25 cellular contexts compared by ENCODE assay signal in genomic region chr11:69135420-69136363, GRCh38. TPM values are rescaled to one million over a fixed set of nuclear protein-coding genes. Genes with fewer than 3 reads are reported as not detected.
DNase-seq lines count a peak whose midpoint lies in the region; ATAC-seq, FAIRE-seq and TF ChIP-seq lines count a peak whose summit lies in the region.
"Had no signal": no experiment of that assay in that cellular context is flagged by ENCODE, and none has a peak within 500 bp of the region (broad histone marks: within the 10 kb centered on the region; RNA-seq: fewer than 3 reads in every experiment).

No MANE protein-coding gene starts in this region.

- intact Hi-C loops in kidney (cut with DNase I), result no loop called here

- no peak overlapping the region for H2AFZ ChIP-seq in OCI-LY3 (ENCODE audit: low read depth, low read length)

- H3K36me3 ChIP-seq in OCI-LY3 (replicated peaks; ENCODE audit: low read depth, low read length) (peaks cover 56% of the 10 kb centered on the region), kidney (ENCODE audit: control insufficient read depth in 1 of 2, insufficient read depth in 2 of 2, low read length in 2 of 2) (no peaks in the 10 kb centered on the region), WERI-Rb-1 (no peaks in the 10 kb centered on the region)
- H3K36me3 ChIP-seq: brain microvascular endothelial cell, colonic mucosa, left lung had no signal

- TF ChIP-seq CTCF in OCI-LY3 (IDR thresholded peaks at IDR 0.05; ENCODE audit: low read depth, low read length), result no peak
- TF ChIP-seq CTCF in kidney (IDR thresholded peaks at IDR 0.05; ENCODE audit: borderline replicate concordance, extremely low read depth, insufficient read depth), result no peak
- no peak for TF ChIP-seq CTCF in WERI-Rb-1 (IDR thresholded peaks at IDR 0.05; ENCODE audit: low read depth, low read length)

- H3K27me3 ChIP-seq in OCI-LY3 (ENCODE audit: low read depth, low read length) (no peaks in the 10 kb centered on the region), WERI-Rb-1 (ENCODE audit: insufficient read depth, low read depth, severe bottlenecking) (no peaks in the 10 kb centered on the region)
- H3K27me3 ChIP-seq: brain microvascular endothelial cell, colonic mucosa, left lung had no signal

- H3K4me1 Mint-ChIP-seq in activated T-cell treated with anti-CD3 and anti-CD28 coated beads, Interleukin-2, amount 50 U/mL, for 72 hours (ENCODE audit: low read depth), result peaks cover 25% of the 10 kb centered on the region
- H3K4me1 Mint-ChIP-seq in stimulated activated naive B cell treated with anti-CD40 and anti-IgM and Interleukin-4, amounts not matched to agents 10 μg/mL and 1 μg/mL and 100 μg/mL, for 72 hours, result peaks cover 13 to 31% of the 10 kb centered on the region in 2 donors
- H3K4me1 Mint-ChIP-seq in T-cell, result peaks cover 7 to 18% (median 13%) of the 10 kb centered on the region in 3 donors
- H3K4me1 Mint-ChIP-seq: nephron had no signal

- H3K9me3 Mint-ChIP-seq in activated T-cell treated with anti-CD3 and anti-CD28 coated beads, Interleukin-2, amount 50 U/mL, for 72 hours, result peaks cover 5 to 7% of the 10 kb centered on the region in 2 donors
- peaks cover 12 to 13% of the 10 kb centered on the region in 2 donors for H3K9me3 Mint-ChIP-seq in stimulated activated naive B cell treated with anti-CD40 and anti-IgM and Interleukin-4, amounts not matched to agents 10 μg/mL and 1 μg/mL and 100 μg/mL, for 72 hours
- peaks cover 0 to 5% (median 4%) of the 10 kb centered on the region in 3 donors for H3K9me3 Mint-ChIP-seq in T-cell

- H3K27ac Mint-ChIP-seq in activated T-cell treated with anti-CD3 and anti-CD28 coated beads, Interleukin-2, amount 50 U/mL, for 72 hours, result no peak overlapping the region
- peak overlapping the region; percentile 79 for H3K27ac Mint-ChIP-seq in stimulated activated naive B cell treated with anti-CD40 and anti-IgM and Interleukin-4, amounts not matched to agents 10 μg/mL and 1 μg/mL and 100 μg/mL, for 72 hours
- no peak overlapping the region for H3K27ac Mint-ChIP-seq in T-cell
- H3K27ac Mint-ChIP-seq: activated CD4-positive, alpha-beta memory T cell treated with anti-CD3 and anti-CD28 coated beads for 36 hours; endodermal cell; HFFc6; nephron; progenitor cell of endocrine pancreas had no signal

- no peak overlapping the region for H3K9ac ChIP-seq in OCI-LY3 (ENCODE audit: low read length)
- no peak overlapping the region for H3K9ac ChIP-seq in kidney (ENCODE audit: low read length in 2 of 2)

- peak; percentile 26 to 27 for ATAC-seq in activated T-cell treated with anti-CD3 and anti-CD28 coated beads, Interleukin-2, amount 50 U/mL, for 72 hours (replicated peaks in 1 of 2)
- peak; percentile 28 to 41 for ATAC-seq in stimulated activated naive B cell treated with anti-CD40 and anti-IgM and Interleukin-4, amounts not matched to agents 10 μg/mL and 1 μg/mL and 100 μg/mL, for 72 hours (replicated peaks)
- ATAC-seq in T-cell (replicated peaks in 1 of 4), result no peak
- ATAC-seq: HepG2, left lung had no signal

- H3K27ac ChIP-seq in OCI-LY3 (ENCODE audit: low read length), result peak overlapping the region; percentile 82
- no peak overlapping the region for H3K27ac ChIP-seq in kidney (ENCODE audit: low read depth in 2 of 2, low read length in 2 of 2)
- no peak overlapping the region for H3K27ac ChIP-seq in WERI-Rb-1
- H3K27ac ChIP-seq: brain microvascular endothelial cell, colonic mucosa, left lung had no signal

- H3K9me3 ChIP-seq in OCI-LY3 (ENCODE audit: insufficient read depth, low read length) (peaks cover 46% of the 10 kb centered on the region), kidney (ENCODE audit: control insufficient read depth in 1 of 2, low read length in 2 of 2) (peaks cover 0 to 4% of the 10 kb centered on the region in 2 donors), WERI-Rb-1 (ENCODE audit: severe bottlenecking) (peaks cover 6% of the 10 kb centered on the region)
- H3K9me3 ChIP-seq: colonic mucosa had no signal

- FAIRE-seq in kidney (lab: Jason Lieb, UNC), result no peak
- FAIRE-seq: HepG2, urothelium cell line had no signal

- DNase-seq in activated T-cell treated with anti-CD3 and anti-CD28 coated beads, Interleukin-2, amount 50 U/mL, for 72 hours, result peak in 1 of 2 donors; percentile 12
- no peak for DNase-seq in activated T-cell treated with anti-CD3 and anti-CD28 coated beads for 4 hours
- peak; percentile 32 for DNase-seq in kidney
- DNase-seq in stimulated activated naive B cell treated with anti-CD40 and anti-IgM and Interleukin-4, amounts not matched to agents 10 μg/mL and 1 μg/mL and 100 μg/mL, for 72 hours, result peak; percentile 24
- DNase-seq in WERI-Rb-1, result no peak
- DNase-seq in NCI-H1092 (lab: John Stamatoyannopoulos, UW), result no peak
- DNase-seq in T-cell, result no peak
- DNase-seq: activated CD4-positive, alpha-beta memory T cell treated with anti-CD3 and anti-CD28 coated beads for 36 hours; brain microvascular endothelial cell; colonic mucosa; endodermal cell; GDM1; glutamatergic neuron; HFFc6; NCI-H146; NCI-H524 treated with DMSO at 0.1 percent for 48 hours; SHP77; stimulated activated CD4-positive, alpha-beta T cell treated with anti-CD3 and anti-CD28 coated beads, Interleukin-2, amount 100 ng/mL, for 48 hours had no signal

- H3K4me1 ChIP-seq in OCI-LY3 (ENCODE audit: low read length), result peaks cover 30% of the 10 kb centered on the region
- peaks cover 10 to 15% of the 10 kb centered on the region in 2 donors for H3K4me1 ChIP-seq in kidney (ENCODE audit: control insufficient read depth in 1 of 2, insufficient read depth in 1 of 2, low read depth in 1 of 2, low read length in 2 of 2)
- H3K4me1 ChIP-seq: colonic mucosa had no signal

- H3K27me3 Mint-ChIP-seq in activated T-cell treated with anti-CD3 and anti-CD28 coated beads, Interleukin-2, amount 50 U/mL, for 72 hours (ENCODE audit: low read depth), result no peaks in the 10 kb centered on the region
- H3K27me3 Mint-ChIP-seq in stimulated activated naive B cell treated with anti-CD40 and anti-IgM and Interleukin-4, amounts not matched to agents 10 μg/mL and 1 μg/mL and 100 μg/mL, for 72 hours, result no peaks in the 10 kb centered on the region
- H3K27me3 Mint-ChIP-seq in T-cell, result peaks cover 0 to 2% of the 10 kb centered on the region in 2 donors
- H3K27me3 Mint-ChIP-seq: activated CD4-positive, alpha-beta memory T cell treated with anti-CD3 and anti-CD28 coated beads for 36 hours; progenitor cell of endocrine pancreas had no signal

- H3K4me3 Mint-ChIP-seq in activated T-cell treated with anti-CD3 and anti-CD28 coated beads, Interleukin-2, amount 50 U/mL, for 72 hours, result no peak overlapping the region
- peak overlapping the region in 1 of 2 donors; percentile 28 for H3K4me3 Mint-ChIP-seq in stimulated activated naive B cell treated with anti-CD40 and anti-IgM and Interleukin-4, amounts not matched to agents 10 μg/mL and 1 μg/mL and 100 μg/mL, for 72 hours
- H3K4me3 Mint-ChIP-seq in T-cell, result no peak overlapping the region
- H3K4me3 Mint-ChIP-seq: activated CD4-positive, alpha-beta memory T cell treated with anti-CD3 and anti-CD28 coated beads for 36 hours; CD14-positive monocyte; endodermal cell; HFFc6; nephron had no signal

- H3K79me2 ChIP-seq in OCI-LY3 (ENCODE audit: low read length), result no peaks in the 10 kb centered on the region

- H3K4me2 ChIP-seq in OCI-LY3 (ENCODE audit: low read length), result no peak overlapping the region

- H4K20me1 ChIP-seq in OCI-LY3 (ENCODE audit: insufficient read depth, low read length), result no peaks in the 10 kb centered on the region

- peaks cover 8 to 20% of the 10 kb centered on the region in 2 donors for H3K36me3 Mint-ChIP-seq in activated T-cell treated with anti-CD3 and anti-CD28 coated beads, Interleukin-2, amount 50 U/mL, for 72 hours (ENCODE audit: insufficient read depth in 2 of 2)
- peaks cover 23 to 31% of the 10 kb centered on the region in 2 donors for H3K36me3 Mint-ChIP-seq in stimulated activated naive B cell treated with anti-CD40 and anti-IgM and Interleukin-4, amounts not matched to agents 10 μg/mL and 1 μg/mL and 100 μg/mL, for 72 hours
- H3K36me3 Mint-ChIP-seq in T-cell, result peaks cover 3% of the 10 kb centered on the region
- H3K36me3 Mint-ChIP-seq: CD14-positive monocyte had no signal

- H3K4me3 ChIP-seq in OCI-LY3 (ENCODE audit: low read length), result no peak overlapping the region
- no peak overlapping the region for H3K4me3 ChIP-seq in kidney (ENCODE audit: low read length in 2 of 2)
- H3K4me3 ChIP-seq in WERI-Rb-1 (ENCODE audit: low read depth, low read length), result no peak overlapping the region
- H3K4me3 ChIP-seq: colonic mucosa, left lung had no signal

- POLR2A ChIA-PET in T-cell (lab: Charles Lee), result no interaction called here

- CTCF ChIA-PET in T-cell (lab: Charles Lee), result no interaction called here

RNA-seq across cellular contexts. Expression of gene SMIM38, which starts 20.0 kb away (rescaled TPM):
- total RNA-seq in activated T-cell treated with anti-CD3 and anti-CD28 coated beads, Interleukin-2, amount 50 U/mL, for 72 hours, result 1 to 10 TPM; 2.3 to 5.5 TPM
- 0.63 TPM for total RNA-seq in kidney
- polyA plus RNA-seq in kidney (ENCODE audit: insufficient read depth, low read depth, low replicate concordance), result 0.19 TPM
- total RNA-seq in T-cell, result 1 to 10 TPM in 2 of 5 donors, under 1 TPM in 3; 0.12 to 1.7 (median 0.92) TPM
- total RNA-seq: HFFc6 had no signal
- polyA plus RNA-seq: CD14-positive monocyte had no signal

Comparison
In these comparisons a context has a peak if more than half of its experiments do, and no peak if none do; other contexts are left out.
1. ATAC-seq: peak in activated T-cell treated with anti-CD3 and anti-CD28 coated beads, Interleukin-2, amount 50 U/mL, for 72 hours (2 of 2) and stimulated activated naive B cell treated with anti-CD40 and anti-IgM and Interleukin-4, amounts not matched to agents 10 μg/mL and 1 μg/mL and 100 μg/mL, for 72 hours (2 of 2); none in T-cell (0 of 4).
2. DNase-seq: peak in kidney (single experiment) and stimulated activated naive B cell treated with anti-CD40 and anti-IgM and Interleukin-4, amounts not matched to agents 10 μg/mL and 1 μg/mL and 100 μg/mL, for 72 hours (single experiment); none in activated T-cell treated with anti-CD3 and anti-CD28 coated beads for 4 hours (single experiment), WERI-Rb-1 (single experiment), NCI-H1092 (single experiment) and T-cell (0 of 34).